ENCODE assay signal across 7 cellular contexts in genomic region chr22:43811777-43812148, GRCh38. TPM values are rescaled to one million over a fixed set of nuclear protein-coding genes. Genes with fewer than 3 reads are reported as not detected.
DNase-seq lines count a peak whose midpoint lies in the region; ATAC-seq, FAIRE-seq and TF ChIP-seq lines count a peak whose summit lies in the region.

No MANE protein-coding gene starts in this region.

- peak overlapping the region; percentile 72 for H2AFZ ChIP-seq in hepatocyte

- H3K4me2 ChIP-seq in hepatocyte = peak overlapping the region; percentile 90

- H3K36me3 ChIP-seq in hepatocyte (replicated peaks; ENCODE audit: insufficient read depth, low read depth) (no peaks in the 10 kb centered on the region), small intestine (ENCODE audit: control insufficient read depth in 2 of 2, insufficient read depth in 2 of 2, low read length in 2 of 2) (peaks cover 0 to 2% of the 10 kb centered on the region in 2 donors)

- FAIRE-seq in small intestine (lab: Jason Lieb, UNC) = no peak

- H3K27me3 ChIP-seq in hepatocyte (no peaks in the 10 kb centered on the region), small intestine (ENCODE audit: control insufficient read depth in 2 of 2, insufficient read depth in 2 of 2, low read length in 2 of 2) (no peaks in the 10 kb centered on the region)

- TF ChIP-seq CTCF in hepatocyte (IDR thresholded peaks at IDR 0.05; ENCODE audit: poor library complexity) = no peak

- H3K27me3 Mint-ChIP-seq in activated naive CD4-positive, alpha-beta T cell treated with anti-CD3 and anti-CD28 coated beads, Interleukin-2, amount 50 U/mL, for 24 hours = no peaks in the 10 kb centered on the region

- peaks cover 10% of the 10 kb centered on the region for H3K79me2 ChIP-seq in hepatocyte

- peak overlapping the region; percentile 68 for H3K27ac ChIP-seq in hepatocyte
- peak overlapping the region in 1 of 2 donors; percentile 60 for H3K27ac ChIP-seq in small intestine (ENCODE audit: low read depth in 1 of 2, low read length in 1 of 2)

- H3K4me1 Mint-ChIP-seq in activated naive CD4-positive, alpha-beta T cell treated with anti-CD3 and anti-CD28 coated beads, Interleukin-2, amount 50 U/mL, for 24 hours = peaks cover 19% of the 10 kb centered on the region

- H3K27ac Mint-ChIP-seq in activated naive CD4-positive, alpha-beta T cell treated with anti-CD3 and anti-CD28 coated beads, Interleukin-2, amount 50 U/mL, for 24 hours = peak overlapping the region; percentile 94

- H3K4me3 ChIP-seq in hepatocyte (peak overlapping the region; percentile 61), small intestine (ENCODE audit: low read depth in 1 of 2, low read length in 2 of 2) (peak overlapping the region; percentile 83 to 93)

- 2% methylated on average over 18 of the region's 21 CpGs for WGBS in hepatocyte (ENCODE audit: low lambda C conversion rate, missing lambda C conversion rate)
- 0 to 2% (median 0%) methylated on average over 20 to 21 of the region's 21 CpGs for WGBS in small intestine, 3 donors

- no peaks in the 10 kb centered on the region for H3K9me3 Mint-ChIP-seq in activated naive CD4-positive, alpha-beta T cell treated with anti-CD3 and anti-CD28 coated beads, Interleukin-2, amount 50 U/mL, for 24 hours

- no peaks in the 10 kb centered on the region for H3K9me2 ChIP-seq in hepatocyte (replicated peaks; ENCODE audit: insufficient read depth)

- no peaks in the 10 kb centered on the region for H4K20me1 ChIP-seq in hepatocyte (ENCODE audit: insufficient read depth, poor library complexity, severe bottlenecking)

- H3K36me3 Mint-ChIP-seq in activated naive CD4-positive, alpha-beta T cell treated with anti-CD3 and anti-CD28 coated beads, Interleukin-2, amount 50 U/mL, for 24 hours = peaks cover 4% of the 10 kb centered on the region

- DNase-seq in hepatocyte (ENCODE audit: low spot score) (peak; percentile 55), small intestine (peak; percentile 25), A172 (ENCODE audit: low spot score) (no peak)

- H3K4me1 ChIP-seq in hepatocyte (ENCODE audit: insufficient read depth) (peaks cover 11% of the 10 kb centered on the region), small intestine (ENCODE audit: control insufficient read depth in 2 of 2, insufficient read depth in 1 of 2, low read depth in 1 of 2, low read length in 1 of 2) (peaks cover 3 to 12% of the 10 kb centered on the region in 2 donors)

- H3K4me3 Mint-ChIP-seq in activated naive CD4-positive, alpha-beta T cell treated with anti-CD3 and anti-CD28 coated beads, Interleukin-2, amount 50 U/mL, for 24 hours = peak overlapping the region; percentile 97

- ATAC-seq in GM18867 (IDR thresholded peaks at IDR 0.05; ENCODE audit: unreplicated experiment) = peak; percentile 23
- ATAC-seq in HG03342 (IDR thresholded peaks at IDR 0.05; ENCODE audit: unreplicated experiment) = peak; percentile 21
- no peak for ATAC-seq in GM21423 (IDR thresholded peaks at IDR 0.05; ENCODE audit: unreplicated experiment)

- no peaks in the 10 kb centered on the region for H3K9me3 ChIP-seq in hepatocyte (ENCODE audit: low read depth)
- no peaks in the 10 kb centered on the region for H3K9me3 ChIP-seq in small intestine (ENCODE audit: control insufficient read depth, low read depth)

RNA-seq across cellular contexts. Expression of gene EFCAB6, which starts 0.3 kb away (rescaled TPM):
- total RNA-seq in hepatocyte = 1.0 and 2.1 TPM in 2 replicates
- polyA plus RNA-seq in hepatocyte = 0.59 and 2.7 TPM in 2 replicates
- under 1 TPM in 1 of 3 donors, not detected in 2; 0.34 TPM for polyA plus RNA-seq in small intestine
- total RNA-seq in A172 (2014; rRNA removed; shearing (Covaris generic)) = 0.88 and 3.1 TPM in 2 replicates

RNA-seq across cellular contexts. Expression of gene SULT4A1, which starts 50.5 kb away (rescaled TPM):
- total RNA-seq in hepatocyte = 0.60 and 1.1 TPM in 2 replicates
- polyA plus RNA-seq in hepatocyte (1.7 and 2.8 TPM in 2 replicates), small intestine (10 to 100 TPM; 14.2 to 60.4 (median 21.6) TPM)
- 0.50 and 0.53 TPM in 2 replicates for total RNA-seq in A172 (2014; rRNA removed; shearing (Covaris generic))
